Comparison of ENCODE assay signal across 10 cellular contexts in the genomic region with DNA sequence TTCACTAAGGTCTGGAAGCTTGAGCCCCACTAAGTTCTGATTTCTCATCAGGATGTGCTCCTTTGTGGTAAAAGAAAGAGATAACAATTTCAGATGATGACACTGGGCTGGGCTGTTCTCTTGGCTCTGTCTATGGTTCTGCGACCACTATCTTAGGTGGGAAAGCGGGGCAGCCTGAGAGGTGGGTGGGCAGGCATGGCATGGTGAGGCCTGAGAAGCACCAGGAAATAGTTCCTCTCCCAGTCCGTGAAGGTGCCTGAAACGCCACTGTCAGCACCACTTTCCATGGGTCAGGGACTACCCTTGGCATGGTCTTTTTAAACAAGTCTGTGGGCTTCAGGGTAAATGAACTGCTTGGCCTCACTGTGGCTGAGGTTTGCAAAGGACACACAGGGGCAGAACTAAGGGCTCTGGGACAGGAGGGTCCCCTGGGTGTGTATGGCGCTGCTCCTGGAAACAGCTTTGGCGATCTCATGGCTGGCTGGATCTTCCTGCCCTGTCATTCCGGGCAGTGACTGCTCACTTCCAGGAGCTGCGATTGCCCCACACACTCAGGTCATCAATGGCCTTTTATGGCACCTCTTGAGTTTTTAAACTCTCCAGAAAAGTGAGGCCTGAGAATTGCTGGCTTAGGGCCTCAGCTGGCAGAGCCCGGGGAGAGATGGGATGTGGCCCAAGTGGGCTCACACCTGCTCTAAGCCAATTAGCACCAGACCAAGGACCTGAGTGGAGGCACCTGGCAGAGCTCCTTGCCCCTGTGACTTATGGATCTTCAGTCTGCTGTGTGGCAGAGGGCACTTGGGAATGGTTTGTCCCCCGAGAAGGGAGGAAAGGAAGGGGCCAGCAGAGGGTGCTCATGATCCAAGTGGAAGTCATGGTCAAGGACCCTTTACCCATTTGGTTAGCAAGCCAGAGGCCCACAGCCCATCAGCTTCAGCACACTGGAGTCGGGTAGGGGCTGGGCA. TPM values are rescaled to one million over a fixed set of nuclear protein-coding genes. Genes with fewer than 3 reads are reported as not detected.
DNase-seq lines count a peak whose midpoint lies in the region; ATAC-seq and TF ChIP-seq lines count a peak whose summit lies in the region.
"Had no signal": no experiment of that assay in that cellular context is flagged by ENCODE, and none has a peak within 500 bp of the region (broad histone marks: within the 10 kb centered on the region; RNA-seq: fewer than 3 reads in every experiment).

No MANE protein-coding gene starts in this region.

- H3K4me3 ChIP-seq in HL-60 (replicated peaks; ENCODE audit: insufficient read depth, low read length) (no peak overlapping the region), heart right ventricle (no peak overlapping the region)
- H3K4me3 ChIP-seq: SK-N-MC had no signal

- H3K27me3 Mint-ChIP-seq in Calu3 (ENCODE audit: unreplicated experiment), result peaks cover under 1% of the 10 kb centered on the region
- H3K27me3 Mint-ChIP-seq in stimulated activated memory B cell treated with anti-CD40 and anti-IgM and Interleukin-4, amounts not matched to agents 10 μg/mL and 1 μg/mL and 100 μg/mL, for 72 hours, result no peaks in the 10 kb centered on the region

- no peaks in the 10 kb centered on the region for H3K36me3 Mint-ChIP-seq in Calu3 (ENCODE audit: insufficient read depth, unreplicated experiment)
- no peaks in the 10 kb centered on the region for H3K36me3 Mint-ChIP-seq in stimulated activated memory B cell treated with anti-CD40 and anti-IgM and Interleukin-4, amounts not matched to agents 10 μg/mL and 1 μg/mL and 100 μg/mL, for 72 hours

- no TSS peak for BruUV-seq in Calu3 (replicated peaks; lab: Mats Ljungman, UMichigan)

- no peak overlapping the region for H3K27ac Mint-ChIP-seq in Calu3 (ENCODE audit: unreplicated experiment)
- H3K27ac Mint-ChIP-seq in stimulated activated memory B cell treated with anti-CD40 and anti-IgM and Interleukin-4, amounts not matched to agents 10 μg/mL and 1 μg/mL and 100 μg/mL, for 72 hours, result peak overlapping the region; percentile 93
- H3K27ac Mint-ChIP-seq: nephron had no signal

- H3K9me3 Mint-ChIP-seq in Calu3 (ENCODE audit: low read depth, unreplicated experiment), result no peaks in the 10 kb centered on the region
- H3K9me3 Mint-ChIP-seq in stimulated activated memory B cell treated with anti-CD40 and anti-IgM and Interleukin-4, amounts not matched to agents 10 μg/mL and 1 μg/mL and 100 μg/mL, for 72 hours, result no peaks in the 10 kb centered on the region
- H3K9me3 Mint-ChIP-seq: nephron had no signal

- DNase-seq in Calu3, result peak; percentile 49
- peak in 1 of 2 experiments; percentile 36 for DNase-seq in HL-60 (ENCODE audit: low read depth in 1 of 2, low spot score in 1 of 2)
- DNase-seq in heart right ventricle, result peak in 1 of 2 donors; percentile 41
- DNase-seq in activated CD4-positive, CD25-positive, alpha-beta regulatory T cell treated with anti-CD3 and anti-CD28 coated beads, Interleukin-2, amount 50 U/mL, for 72 hours, result no peak
- DNase-seq in COR-L47 (lab: John Stamatoyannopoulos, UW), result no peak

- peaks cover 0 to 42% (median 6%) of the 10 kb centered on the region in 9 donors for H3K4me1 ChIP-seq in heart right ventricle

- ATAC-seq in heart right ventricle (peak in 5 of 8 donors; percentile 28 to 67 (median 38)), HG03280 (IDR thresholded peaks at IDR 0.05; ENCODE audit: unreplicated experiment) (no peak)
- ATAC-seq in stimulated activated memory B cell treated with anti-CD40 and anti-IgM and Interleukin-4, amounts not matched to agents 10 μg/mL and 1 μg/mL and 100 μg/mL, for 72 hours, result no peak

- intact Hi-C loops in Calu3 (cut with micrococcal nuclease; ENCODE audit: unreplicated experiment), result loop anchor here (2.0 kb wide), 1 partner anchor 111 kb away; no protein-coding TSS in a partner anchor
- intact Hi-C loops in heart right ventricle (cut with DNase I), result loop anchor here in 7 of 10 donors (1.0 to 10.0 kb wide), 5 partner anchors 59 to 113 kb away; a partner anchor contains a TSS

- no peak overlapping the region for H3K4me3 Mint-ChIP-seq in Calu3 (ENCODE audit: low read depth, unreplicated experiment)
- no peak overlapping the region for H3K4me3 Mint-ChIP-seq in stimulated activated memory B cell treated with anti-CD40 and anti-IgM and Interleukin-4, amounts not matched to agents 10 μg/mL and 1 μg/mL and 100 μg/mL, for 72 hours
- H3K4me3 Mint-ChIP-seq: nephron had no signal

- H3K4me1 Mint-ChIP-seq in Calu3 (ENCODE audit: low read depth, unreplicated experiment), result no peaks in the 10 kb centered on the region
- peaks cover 56% of the 10 kb centered on the region for H3K4me1 Mint-ChIP-seq in stimulated activated memory B cell treated with anti-CD40 and anti-IgM and Interleukin-4, amounts not matched to agents 10 μg/mL and 1 μg/mL and 100 μg/mL, for 72 hours
- H3K4me1 Mint-ChIP-seq: nephron had no signal

- WGBS in heart right ventricle, 2 donors, result 86 to 89% methylated on average over 11 of the region's 11 CpGs

- H3K36me3 ChIP-seq in heart right ventricle, result no peaks in the 10 kb centered on the region

- CTCF ChIA-PET in Calu3 (lab: Charles Lee), result interaction anchor here (0.7 to 1.2 kb wide), 2 partner anchors 105 to 211 kb away, joined by 3 read pairs; no protein-coding TSS in a partner anchor

- no peaks in the 10 kb centered on the region for H3K9me3 ChIP-seq in heart right ventricle

- H3K27me3 ChIP-seq in HL-60 (ENCODE audit: insufficient read depth, poor library complexity, severe bottlenecking), result no peaks in the 10 kb centered on the region
- H3K27me3 ChIP-seq in heart right ventricle, result no peaks in the 10 kb centered on the region

- H3K27ac ChIP-seq in HL-60 (replicated peaks), result peak overlapping the region; percentile 82
- peak overlapping the region; percentile 5; the same call in 1 of the 2 replicates for H3K27ac ChIP-seq in VCaP
- H3K27ac ChIP-seq in heart right ventricle, result peak overlapping the region in 6 of 10 donors; percentile 3 to 84 (median 42)
- H3K27ac ChIP-seq: SK-N-MC had no signal

- peak; percentile 23 for TF ChIP-seq CTCF in Calu3 (IDR thresholded peaks at IDR 0.05; ENCODE audit: unreplicated experiment)
- no peak for TF ChIP-seq CTCF in HL-60 (IDR thresholded peaks at IDR 0.05; ENCODE audit: insufficient read depth, low read length)
- TF ChIP-seq CTCF in VCaP (conservative IDR thresholded peaks at IDR 0.05), result peak; percentile 36
- TF ChIP-seq CTCF in heart right ventricle (IDR thresholded peaks at IDR 0.05), result peak in 8 of 9 donors; percentile 11 to 64 (median 46)

RNA-seq across cellular contexts. Expression of a gene that starts 55.6 kb away (rescaled TPM):
- total RNA-seq in Calu3 (2022) (not detected in 2 replicates), heart right ventricle (100 to 1,000 TPM in 1 of 10 donors, 10 to 100 TPM in 5, 1 to 10 TPM in 4; 5.3 to 118 (median 25.1) TPM)
- polyA plus RNA-seq in heart right ventricle, result 10 to 100 TPM; 18.2 to 23.1 TPM

Comparison
In these comparisons a context has a peak if more than half of its experiments do, and no peak if none do; other contexts are left out.
1. H3K27ac ChIP-seq: peak in every context shown above with its lines; median percentile 82 in HL-60; 42 in heart right ventricle; 5 in VCaP.
2. ATAC-seq: peak in heart right ventricle (5 of 8); none in stimulated activated memory B cell treated with anti-CD40 and anti-IgM and Interleukin-4, amounts not matched to agents 10 μg/mL and 1 μg/mL and 100 μg/mL, for 72 hours (single experiment) and HG03280 (single experiment).